In genomic region chr18:46319793-46320192, GRCh38 we compare ENCODE assay signal across 21 cellular contexts.
A peak's percentile ranks its signal among the peaks of the same experiment; 100 is the strongest.
DNase-seq lines count a peak whose midpoint lies in the region; FAIRE-seq and TF ChIP-seq lines count a peak whose summit lies in the region.
"Had no signal": no experiment of that assay in that cellular context is flagged by ENCODE, and none has a peak within 500 bp of the region (broad histone marks: within the 10 kb centered on the region; RNA-seq: fewer than 3 reads in every experiment).

No MANE protein-coding gene starts in this region.

- no peak overlapping the region for H3K27ac Mint-ChIP-seq in astrocyte (ENCODE audit: unreplicated experiment)
- H3K27ac Mint-ChIP-seq: CD4-positive, alpha-beta memory T cell had no signal

- H3K4me2 ChIP-seq in astrocyte (ENCODE audit: low read length), result no peak overlapping the region
- H3K4me2 ChIP-seq: BLaER1 had no signal

- no peak overlapping the region for H3K4me3 Mint-ChIP-seq in astrocyte (ENCODE audit: unreplicated experiment)
- H3K4me3 Mint-ChIP-seq: CD4-positive, alpha-beta memory T cell had no signal

- peaks cover 6% of the 10 kb centered on the region for H3K27me3 Mint-ChIP-seq in astrocyte (ENCODE audit: low read depth, unreplicated experiment)
- H3K27me3 Mint-ChIP-seq: CD4-positive, alpha-beta memory T cell had no signal

- no peaks in the 10 kb centered on the region for H3K27me3 ChIP-seq in astrocyte (ENCODE audit: insufficient read depth, low read length)
- H3K27me3 ChIP-seq: BLaER1, SJSA1 had no signal

- FAIRE-seq in astrocyte (lab: Jason Lieb, UNC) (no peak), H54 (lab: Jason Lieb, UNC) (no peak)
- FAIRE-seq: A204.1, GM12891, HTR-8/SVneo had no signal

- H2AFZ ChIP-seq in astrocyte (ENCODE audit: low read depth, low read length), result no peak overlapping the region

- DNase-seq in AG10803 (ENCODE audit: low read depth) (peak; percentile 11), M059J (ENCODE audit: low read depth) (peak; percentile 49), astrocyte (ENCODE audit: low read depth) (peak; percentile 42), kidney tubule cell (ENCODE audit: low spot score) (peak; percentile 60), DMS 273 (lab: John Stamatoyannopoulos, UW; ENCODE audit: unreplicated experiment) (no peak), H54 (ENCODE audit: insufficient read length, low spot score) (no peak)
- no peak for DNase-seq in stimulated activated CD4-positive, alpha-beta T cell treated with anti-CD3 and anti-CD28 coated beads, Interleukin-2, amount 100 ng/mL, for 48 hours
- DNase-seq: CD4-positive, alpha-beta memory T cell; IMR-90; MM.1S; NCI-H1092; NCI-H1436 treated with DMSO at 0.1 percent for 48 hours; NCI-H2029; NCI-H345; NCI-H524 treated with DMSO at 0.1 percent for 48 hours had no signal

- H3K9me3 Mint-ChIP-seq in astrocyte (ENCODE audit: unreplicated experiment), result peaks cover 3% of the 10 kb centered on the region
- H3K9me3 Mint-ChIP-seq: CD4-positive, alpha-beta memory T cell had no signal

- H3K27ac ChIP-seq in astrocyte (ENCODE audit: low read depth, low read length), result no peak overlapping the region
- H3K27ac ChIP-seq: BLaER1, HL-60, SJSA1 had no signal

- H3K4me1 ChIP-seq in astrocyte (ENCODE audit: insufficient read depth, low read length), result peaks cover 26% of the 10 kb centered on the region

- no peak for TF ChIP-seq POLR2A in H54 (IDR thresholded peaks at IDR 0.05; ENCODE audit: low read depth, low read length)

- H3K4me3 ChIP-seq in AG10803 (ENCODE audit: low read length) (no peak overlapping the region), astrocyte (ENCODE audit: insufficient read depth, low read depth, low read length) (no peak overlapping the region)
- H3K4me3 ChIP-seq: BLaER1, SJSA1 had no signal

- H3K4me1 Mint-ChIP-seq in astrocyte (ENCODE audit: low read depth, unreplicated experiment), result peaks cover 21% of the 10 kb centered on the region

- no peaks in the 10 kb centered on the region for H3K36me3 ChIP-seq in astrocyte (ENCODE audit: insufficient read depth, low read length)
- H3K36me3 ChIP-seq: BLaER1, SJSA1 had no signal

- H3K36me3 Mint-ChIP-seq in astrocyte (ENCODE audit: low read depth, unreplicated experiment), result no peaks in the 10 kb centered on the region
- H3K36me3 Mint-ChIP-seq: CD4-positive, alpha-beta memory T cell had no signal

- no peaks in the 10 kb centered on the region for H3K79me2 ChIP-seq in astrocyte (ENCODE audit: insufficient read depth, low read length)

- no peak overlapping the region for H3K9ac ChIP-seq in astrocyte (ENCODE audit: low read length)
- H3K9ac ChIP-seq: BLaER1 had no signal

- H3K9me3 ChIP-seq in astrocyte (ENCODE audit: insufficient read depth, low read depth, low read length), result no peaks in the 10 kb centered on the region
- H3K9me3 ChIP-seq: BLaER1, SJSA1 had no signal

- no peaks in the 10 kb centered on the region for H4K20me1 ChIP-seq in astrocyte (ENCODE audit: insufficient read depth, low read length)
- H4K20me1 ChIP-seq: BLaER1 had no signal

- TF ChIP-seq CTCF in AG10803 (conservative IDR thresholded peaks at IDR 0.05; ENCODE audit: low read length) (no peak), astrocyte (IDR thresholded peaks at IDR 0.05; ENCODE audit: insufficient read depth, low read depth, low read length) (no peak)

Comparison
In these comparisons a context has a peak if more than half of its experiments do, and no peak if none do; other contexts are left out.
1. DNase-seq: peak in AG10803 (single experiment), M059J (single experiment), astrocyte (single experiment) and kidney tubule cell (single experiment); none in DMS 273 (single experiment), H54 (single experiment) and stimulated activated CD4-positive, alpha-beta T cell treated with anti-CD3 and anti-CD28 coated beads, Interleukin-2, amount 100 ng/mL, for 48 hours (0 of 2).